ENCODE assay signal across 13 cellular contexts in the genomic region with DNA sequence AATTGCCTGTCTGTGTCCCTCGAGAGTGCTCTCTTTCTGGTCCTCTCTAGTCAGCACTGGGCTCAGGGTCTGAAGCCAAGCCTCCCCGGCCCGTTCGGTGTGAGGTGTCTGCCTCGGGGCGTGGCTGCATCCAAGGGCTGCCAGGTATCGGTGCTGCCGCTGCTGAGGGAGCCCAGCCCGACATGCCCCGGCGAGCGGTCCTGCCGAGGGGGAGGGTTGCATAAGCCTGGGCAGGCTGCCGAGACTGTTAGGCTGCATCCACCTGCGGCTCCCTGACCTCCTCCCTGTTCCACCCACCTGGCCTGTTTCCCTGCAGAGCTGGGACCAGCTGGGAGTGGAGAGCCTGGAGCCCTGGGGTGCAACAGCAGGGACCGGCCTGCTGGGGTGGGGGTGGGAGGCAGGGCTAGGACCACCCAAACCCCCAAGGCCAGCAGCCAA. TPM values are rescaled to one million over a fixed set of nuclear protein-coding genes. Genes with fewer than 3 reads are reported as not detected.
DNase-seq lines count a peak whose midpoint lies in the region; ATAC-seq and TF ChIP-seq lines count a peak whose summit lies in the region.
"Had no signal": no experiment of that assay in that cellular context is flagged by ENCODE, and none has a peak within 500 bp of the region (broad histone marks: within the 10 kb centered on the region; RNA-seq: fewer than 3 reads in every experiment).

No MANE protein-coding gene starts in this region.

- TF ChIP-seq CTCF in colonic mucosa (IDR thresholded peaks at IDR 0.05) (no peak), osteoblast (IDR thresholded peaks at IDR 0.05; ENCODE audit: extremely low read depth, low read depth, low read length) (no peak)

- intact Hi-C loops in colonic mucosa (cut with DNase I) = no loop called here

- H3K36me3 ChIP-seq in colonic mucosa (peaks cover 5% of the 10 kb centered on the region), osteoblast (ENCODE audit: insufficient read depth, low read length) (no peaks in the 10 kb centered on the region), HAP-1 (replicated peaks) (no peaks in the 10 kb centered on the region)

- no peak overlapping the region for H3K4me2 ChIP-seq in osteoblast (ENCODE audit: insufficient read depth, low read length)

- peak overlapping the region in 1 of 2 donors; percentile 86 for H3K9ac ChIP-seq in colonic mucosa (ENCODE audit: low read depth in 2 of 2, low read length in 2 of 2)

- H3K27ac ChIP-seq in colonic mucosa (peak overlapping the region; percentile 87), osteoblast (ENCODE audit: low read depth, low read length) (no peak overlapping the region)

- in situ Hi-C loops in HAP-1 (cut with MboI; ENCODE audit: low sequenced_read_pairs) = no loop called here

- H3K4me3 ChIP-seq in colonic mucosa (no peak overlapping the region), osteoblast (ENCODE audit: insufficient read depth, low read length) (no peak overlapping the region), HAP-1 (no peak overlapping the region)
- H3K4me3 ChIP-seq: GM12878 had no signal

- no peaks in the 10 kb centered on the region for H3K9me3 ChIP-seq in colonic mucosa
- H3K9me3 ChIP-seq in osteoblast (ENCODE audit: low read depth, low read length) = no peaks in the 10 kb centered on the region
- no peaks in the 10 kb centered on the region for H3K9me3 ChIP-seq in HAP-1

- ATAC-seq in GM19452 (IDR thresholded peaks at IDR 0.05; ENCODE audit: unreplicated experiment) = no peak
- ATAC-seq: effector memory CD8-positive, alpha-beta T cell; GM12878 had no signal

- no peaks in the 10 kb centered on the region for H3K79me2 ChIP-seq in osteoblast (ENCODE audit: insufficient read depth, low read length)

- H3K27me3 ChIP-seq in colonic mucosa = no peaks in the 10 kb centered on the region
- peaks cover 26% of the 10 kb centered on the region for H3K27me3 ChIP-seq in osteoblast (ENCODE audit: insufficient read depth, low read length)
- peaks cover 7% of the 10 kb centered on the region for H3K27me3 ChIP-seq in HAP-1 (ENCODE audit: low read depth)

- H2AFZ ChIP-seq in osteoblast (ENCODE audit: low read length) = no peak overlapping the region

- DNase-seq in HPDE6-E6E7 (ENCODE audit: extremely low spot score) = peak; percentile 93
- peak; percentile 73 for DNase-seq in NCI-H2171 (lab: John Stamatoyannopoulos, UW)
- DNase-seq in colonic mucosa = peak; percentile 93
- DNase-seq in osteoblast (ENCODE audit: insufficient read length, low spot score, missing footprints) = peak; percentile 77
- no peak for DNase-seq in OCI-M2 (lab: John Stamatoyannopoulos, UW; ENCODE audit: unreplicated experiment)
- no peak for DNase-seq in GM03348 (ENCODE audit: low spot score)
- DNase-seq in HAP-1 (ENCODE audit: low spot score in 2 of 2) = no peak
- DNase-seq: amniotic stem cell; effector memory CD8-positive, alpha-beta T cell; hippocampal formation; NCI-H524 had no signal

- H3K4me1 ChIP-seq in colonic mucosa (peaks cover 32% of the 10 kb centered on the region), osteoblast (ENCODE audit: insufficient read depth, low read length) (peaks cover 3% of the 10 kb centered on the region), HAP-1 (no peaks in the 10 kb centered on the region)

- no peaks in the 10 kb centered on the region for H4K20me1 ChIP-seq in osteoblast (ENCODE audit: insufficient read depth, low read length)

RNA-seq across cellular contexts. Expression of a gene that starts 6.3 kb away (rescaled TPM):
- total RNA-seq in colonic mucosa (10 to 100 TPM; 29.0 to 32.9 TPM), osteoblast (not detected in 2 replicates)

RNA-seq across cellular contexts. Expression of a gene that starts 12.4 kb away (rescaled TPM):
- total RNA-seq in colonic mucosa = 10 to 100 TPM; 17.6 to 20.1 TPM
- total RNA-seq in osteoblast = 15.3 and 18.1 TPM in 2 replicates

RNA-seq across cellular contexts. Expression of a gene that starts 40.6 kb away (rescaled TPM):
- total RNA-seq in colonic mucosa (1 to 10 TPM; 1.6 to 1.9 TPM), osteoblast (1.1 and 1.5 TPM in 2 replicates)

Comparison
In these comparisons a context has a peak if more than half of its experiments do, and no peak if none do; other contexts are left out.
1. DNase-seq: peak in HPDE6-E6E7 (single experiment), NCI-H2171 (single experiment), colonic mucosa (single experiment) and osteoblast (single experiment); none in OCI-M2 (single experiment), GM03348 (single experiment) and HAP-1 (0 of 2).
2. RNA of a gene that starts 6.3 kb away (total RNA-seq): 29.0 to 32.9 TPM in colonic mucosa; not detected in osteoblast; every median in the first group is over 10 times any median in the second.